In the genomic region with DNA sequence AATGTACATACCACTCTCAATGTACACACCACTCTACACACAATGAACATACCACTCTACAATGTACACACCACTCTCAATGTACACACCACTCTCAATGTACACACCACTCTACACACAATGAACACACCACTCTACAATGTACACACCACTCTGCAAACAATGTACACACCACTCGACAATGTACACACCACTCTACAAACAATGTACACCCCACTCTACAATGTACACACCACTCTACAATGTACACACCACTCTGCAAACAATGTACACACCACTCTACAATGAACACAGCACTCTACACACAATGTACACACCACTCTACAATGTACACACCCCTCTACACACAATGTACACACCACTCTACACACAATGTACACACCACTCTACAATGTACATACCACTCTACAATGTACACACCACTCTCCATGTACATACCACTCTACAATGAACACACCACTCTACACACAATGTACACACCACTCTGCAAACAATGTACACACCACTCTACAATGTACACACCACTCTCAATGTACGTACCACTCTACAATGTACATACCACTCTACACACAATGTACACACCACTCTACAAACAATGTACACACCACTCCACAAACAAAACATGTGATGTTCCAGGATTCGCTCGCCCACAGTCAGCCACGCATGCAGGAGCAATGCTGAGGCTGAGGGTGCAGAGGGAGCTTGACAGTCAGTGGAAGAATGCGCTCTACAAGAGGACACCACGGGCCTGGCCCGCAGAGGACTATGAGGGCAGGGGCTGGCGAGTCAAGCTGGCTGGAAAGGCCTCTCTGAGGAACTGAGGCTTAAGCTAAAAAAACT, we compare ENCODE assay signal across 2 cellular contexts.
TF ChIP-seq lines count a peak whose summit lies in the region.

No MANE protein-coding gene starts in this region.

TF ChIP-seq in HepG2, 621 proteins besides CTCF, POLR2A, EP300 and RAD21 (continues in another document):
- TF ChIP-seq, protein P1, sequence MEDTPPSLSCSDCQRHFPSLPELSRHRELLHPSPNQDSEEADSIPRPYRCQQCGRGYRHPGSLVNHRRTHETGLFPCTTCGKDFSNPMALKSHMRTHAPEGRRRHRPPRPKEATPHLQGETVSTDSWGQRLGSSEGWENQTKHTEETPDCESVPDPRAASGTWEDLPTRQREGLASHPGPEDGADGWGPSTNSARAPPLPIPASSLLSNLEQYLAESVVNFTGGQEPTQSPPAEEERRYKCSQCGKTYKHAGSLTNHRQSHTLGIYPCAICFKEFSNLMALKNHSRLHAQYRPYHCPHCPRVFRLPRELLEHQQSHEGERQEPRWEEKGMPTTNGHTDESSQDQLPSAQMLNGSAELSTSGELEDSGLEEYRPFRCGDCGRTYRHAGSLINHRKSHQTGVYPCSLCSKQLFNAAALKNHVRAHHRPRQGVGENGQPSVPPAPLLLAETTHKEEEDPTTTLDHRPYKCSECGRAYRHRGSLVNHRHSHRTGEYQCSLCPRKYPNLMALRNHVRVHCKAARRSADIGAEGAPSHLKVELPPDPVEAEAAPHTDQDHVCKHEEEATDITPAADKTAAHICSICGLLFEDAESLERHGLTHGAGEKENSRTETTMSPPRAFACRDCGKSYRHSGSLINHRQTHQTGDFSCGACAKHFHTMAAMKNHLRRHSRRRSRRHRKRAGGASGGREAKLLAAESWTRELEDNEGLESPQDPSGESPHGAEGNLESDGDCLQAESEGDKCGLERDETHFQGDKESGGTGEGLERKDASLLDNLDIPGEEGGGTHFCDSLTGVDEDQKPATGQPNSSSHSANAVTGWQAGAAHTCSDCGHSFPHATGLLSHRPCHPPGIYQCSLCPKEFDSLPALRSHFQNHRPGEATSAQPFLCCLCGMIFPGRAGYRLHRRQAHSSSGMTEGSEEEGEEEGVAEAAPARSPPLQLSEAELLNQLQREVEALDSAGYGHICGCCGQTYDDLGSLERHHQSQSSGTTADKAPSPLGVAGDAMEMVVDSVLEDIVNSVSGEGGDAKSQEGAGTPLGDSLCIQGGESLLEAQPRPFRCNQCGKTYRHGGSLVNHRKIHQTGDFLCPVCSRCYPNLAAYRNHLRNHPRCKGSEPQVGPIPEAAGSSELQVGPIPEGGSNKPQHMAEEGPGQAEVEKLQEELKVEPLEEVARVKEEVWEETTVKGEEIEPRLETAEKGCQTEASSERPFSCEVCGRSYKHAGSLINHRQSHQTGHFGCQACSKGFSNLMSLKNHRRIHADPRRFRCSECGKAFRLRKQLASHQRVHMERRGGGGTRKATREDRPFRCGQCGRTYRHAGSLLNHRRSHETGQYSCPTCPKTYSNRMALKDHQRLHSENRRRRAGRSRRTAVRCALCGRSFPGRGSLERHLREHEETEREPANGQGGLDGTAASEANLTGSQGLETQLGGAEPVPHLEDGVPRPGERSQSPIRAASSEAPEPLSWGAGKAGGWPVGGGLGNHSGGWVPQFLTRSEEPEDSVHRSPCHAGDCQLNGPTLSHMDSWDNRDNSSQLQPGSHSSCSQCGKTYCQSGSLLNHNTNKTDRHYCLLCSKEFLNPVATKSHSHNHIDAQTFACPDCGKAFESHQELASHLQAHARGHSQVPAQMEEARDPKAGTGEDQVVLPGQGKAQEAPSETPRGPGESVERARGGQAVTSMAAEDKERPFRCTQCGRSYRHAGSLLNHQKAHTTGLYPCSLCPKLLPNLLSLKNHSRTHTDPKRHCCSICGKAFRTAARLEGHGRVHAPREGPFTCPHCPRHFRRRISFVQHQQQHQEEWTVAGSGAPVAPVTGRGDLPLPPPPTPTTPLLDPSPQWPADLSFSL (CRISPR knock-in tag; IDR thresholded peaks at IDR 0.05): peak; percentile 92
- no peak for TF ChIP-seq SP140L (CRISPR knock-in tag; IDR thresholded peaks at IDR 0.05; ENCODE audit: borderline replicate concordance)
- TF ChIP-seq HHEX (CRISPR knock-in tag; IDR thresholded peaks at IDR 0.05): peak; percentile 39; the same call in 1 of the 2 replicates
- TF ChIP-seq NFE2 (CRISPR knock-in tag; IDR thresholded peaks at IDR 0.05): no peak
- peak; percentile 45; the same call in 1 of the 2 replicates for TF ChIP-seq SP1 (IDR thresholded peaks at IDR 0.05)
- TF ChIP-seq SP1 (CRISPR knock-in tag; IDR thresholded peaks at IDR 0.05): no peak
- no peak for TF ChIP-seq RARA (CRISPR knock-in tag; IDR thresholded peaks at IDR 0.05)
- no peak for TF ChIP-seq NFYC (CRISPR knock-in tag; IDR thresholded peaks at IDR 0.05)
- TF ChIP-seq NBN (conservative IDR thresholded peaks at IDR 0.05): 0 out of 2 replicates have a peak, but pooled peaks have one; percentile 53
- TF ChIP-seq ZNF850 (CRISPR knock-in tag; conservative IDR thresholded peaks at IDR 0.05): no peak
- TF ChIP-seq FOXK2 (IDR thresholded peaks at IDR 0.05): peak; percentile 78
- TF ChIP-seq FOXA1 (IDR thresholded peaks at IDR 0.05): peak; percentile 100
- TF ChIP-seq FOXA1 (CRISPR knock-in tag; IDR thresholded peaks at IDR 0.05): no peak
- no peak for TF ChIP-seq NONO (IDR thresholded peaks at IDR 0.05)
- TF ChIP-seq NONO (CRISPR knock-in tag; conservative IDR thresholded peaks at IDR 0.05): peak; percentile 36; the same call in 1 of the 2 replicates
- TF ChIP-seq SOX6 (IDR thresholded peaks at IDR 0.05): peak; percentile 49; the same call in 1 of the 2 replicates
- TF ChIP-seq SOX6 (CRISPR knock-in tag; IDR thresholded peaks at IDR 0.05): 0 out of 2 replicates have a peak, but pooled peaks have one; percentile 44
- no peak for TF ChIP-seq SRSF9 (IDR thresholded peaks at IDR 0.05; ENCODE audit: borderline replicate concordance, insufficient read depth, low read depth, low read length, poor library complexity, severe bottlenecking)
- peak; percentile 68 for TF ChIP-seq FOXP1 (IDR thresholded peaks at IDR 0.05)
- no peak for TF ChIP-seq FOXP1 (CRISPR knock-in tag; IDR thresholded peaks at IDR 0.05)
- no peak for TF ChIP-seq POLR2AphosphoS5 (IDR thresholded peaks at IDR 0.05; ENCODE audit: low read depth, low read length)
- TF ChIP-seq IKZF1 (IDR thresholded peaks at IDR 0.05): peak; percentile 81; the same call in 1 of the 2 replicates
- TF ChIP-seq, protein P2, sequence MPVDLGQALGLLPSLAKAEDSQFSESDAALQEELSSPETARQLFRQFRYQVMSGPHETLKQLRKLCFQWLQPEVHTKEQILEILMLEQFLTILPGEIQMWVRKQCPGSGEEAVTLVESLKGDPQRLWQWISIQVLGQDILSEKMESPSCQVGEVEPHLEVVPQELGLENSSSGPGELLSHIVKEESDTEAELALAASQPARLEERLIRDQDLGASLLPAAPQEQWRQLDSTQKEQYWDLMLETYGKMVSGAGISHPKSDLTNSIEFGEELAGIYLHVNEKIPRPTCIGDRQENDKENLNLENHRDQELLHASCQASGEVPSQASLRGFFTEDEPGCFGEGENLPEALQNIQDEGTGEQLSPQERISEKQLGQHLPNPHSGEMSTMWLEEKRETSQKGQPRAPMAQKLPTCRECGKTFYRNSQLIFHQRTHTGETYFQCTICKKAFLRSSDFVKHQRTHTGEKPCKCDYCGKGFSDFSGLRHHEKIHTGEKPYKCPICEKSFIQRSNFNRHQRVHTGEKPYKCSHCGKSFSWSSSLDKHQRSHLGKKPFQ (CRISPR knock-in tag; IDR thresholded peaks at IDR 0.05; ENCODE audit: insufficient replicate concordance): peak; percentile 94
- TF ChIP-seq TBX3 (IDR thresholded peaks at IDR 0.05; ENCODE audit: borderline replicate concordance): peak; percentile 94
- TF ChIP-seq ZNF282 (IDR thresholded peaks at IDR 0.05; ENCODE audit: partially characterized antibody): peak; percentile 62
- TF ChIP-seq PHB2 (IDR thresholded peaks at IDR 0.05; ENCODE audit: partially characterized antibody): peak; percentile 37

TF ChIP-seq in GM23338, 12 proteins besides CTCF, POLR2A, EP300 and RAD21 (continued from another document):
- TF ChIP-seq, protein P3, sequence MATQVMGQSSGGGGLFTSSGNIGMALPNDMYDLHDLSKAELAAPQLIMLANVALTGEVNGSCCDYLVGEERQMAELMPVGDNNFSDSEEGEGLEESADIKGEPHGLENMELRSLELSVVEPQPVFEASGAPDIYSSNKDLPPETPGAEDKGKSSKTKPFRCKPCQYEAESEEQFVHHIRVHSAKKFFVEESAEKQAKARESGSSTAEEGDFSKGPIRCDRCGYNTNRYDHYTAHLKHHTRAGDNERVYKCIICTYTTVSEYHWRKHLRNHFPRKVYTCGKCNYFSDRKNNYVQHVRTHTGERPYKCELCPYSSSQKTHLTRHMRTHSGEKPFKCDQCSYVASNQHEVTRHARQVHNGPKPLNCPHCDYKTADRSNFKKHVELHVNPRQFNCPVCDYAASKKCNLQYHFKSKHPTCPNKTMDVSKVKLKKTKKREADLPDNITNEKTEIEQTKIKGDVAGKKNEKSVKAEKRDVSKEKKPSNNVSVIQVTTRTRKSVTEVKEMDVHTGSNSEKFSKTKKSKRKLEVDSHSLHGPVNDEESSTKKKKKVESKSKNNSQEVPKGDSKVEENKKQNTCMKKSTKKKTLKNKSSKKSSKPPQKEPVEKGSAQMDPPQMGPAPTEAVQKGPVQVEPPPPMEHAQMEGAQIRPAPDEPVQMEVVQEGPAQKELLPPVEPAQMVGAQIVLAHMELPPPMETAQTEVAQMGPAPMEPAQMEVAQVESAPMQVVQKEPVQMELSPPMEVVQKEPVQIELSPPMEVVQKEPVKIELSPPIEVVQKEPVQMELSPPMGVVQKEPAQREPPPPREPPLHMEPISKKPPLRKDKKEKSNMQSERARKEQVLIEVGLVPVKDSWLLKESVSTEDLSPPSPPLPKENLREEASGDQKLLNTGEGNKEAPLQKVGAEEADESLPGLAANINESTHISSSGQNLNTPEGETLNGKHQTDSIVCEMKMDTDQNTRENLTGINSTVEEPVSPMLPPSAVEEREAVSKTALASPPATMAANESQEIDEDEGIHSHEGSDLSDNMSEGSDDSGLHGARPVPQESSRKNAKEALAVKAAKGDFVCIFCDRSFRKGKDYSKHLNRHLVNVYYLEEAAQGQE (IDR thresholded peaks at IDR 0.05; ENCODE audit: unreplicated experiment): no peak
- TF ChIP-seq STAT1 (IDR thresholded peaks at IDR 0.05; ENCODE audit: unreplicated experiment) (no peak), POLR2AphosphoS5 (IDR thresholded peaks at IDR 0.05; ENCODE audit: low read depth) (no peak), ZNF331 (CRISPR knock-in tag; IDR thresholded peaks at IDR 0.05; ENCODE audit: low read depth) (no peak), EZH2phosphoT487 (IDR thresholded peaks at IDR 0.05; ENCODE audit: unreplicated experiment) (no peak), CREB1 (CRISPR knock-in tag; IDR thresholded peaks at IDR 0.05; ENCODE audit: low read depth) (no peak), JUNB (IDR thresholded peaks at IDR 0.05; ENCODE audit: unreplicated experiment) (no peak), ZNF114 (CRISPR knock-in tag; IDR thresholded peaks at IDR 0.05) (no peak), NANOG (IDR thresholded peaks at IDR 0.05; ENCODE audit: borderline replicate concordance) (no peak)
- TF ChIP-seq, protein P4, sequence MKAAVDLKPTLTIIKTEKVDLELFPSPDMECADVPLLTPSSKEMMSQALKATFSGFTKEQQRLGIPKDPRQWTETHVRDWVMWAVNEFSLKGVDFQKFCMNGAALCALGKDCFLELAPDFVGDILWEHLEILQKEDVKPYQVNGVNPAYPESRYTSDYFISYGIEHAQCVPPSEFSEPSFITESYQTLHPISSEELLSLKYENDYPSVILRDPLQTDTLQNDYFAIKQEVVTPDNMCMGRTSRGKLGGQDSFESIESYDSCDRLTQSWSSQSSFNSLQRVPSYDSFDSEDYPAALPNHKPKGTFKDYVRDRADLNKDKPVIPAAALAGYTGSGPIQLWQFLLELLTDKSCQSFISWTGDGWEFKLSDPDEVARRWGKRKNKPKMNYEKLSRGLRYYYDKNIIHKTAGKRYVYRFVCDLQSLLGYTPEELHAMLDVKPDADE (IDR thresholded peaks at IDR 0.05): no peak
- TF ChIP-seq, protein P5, sequence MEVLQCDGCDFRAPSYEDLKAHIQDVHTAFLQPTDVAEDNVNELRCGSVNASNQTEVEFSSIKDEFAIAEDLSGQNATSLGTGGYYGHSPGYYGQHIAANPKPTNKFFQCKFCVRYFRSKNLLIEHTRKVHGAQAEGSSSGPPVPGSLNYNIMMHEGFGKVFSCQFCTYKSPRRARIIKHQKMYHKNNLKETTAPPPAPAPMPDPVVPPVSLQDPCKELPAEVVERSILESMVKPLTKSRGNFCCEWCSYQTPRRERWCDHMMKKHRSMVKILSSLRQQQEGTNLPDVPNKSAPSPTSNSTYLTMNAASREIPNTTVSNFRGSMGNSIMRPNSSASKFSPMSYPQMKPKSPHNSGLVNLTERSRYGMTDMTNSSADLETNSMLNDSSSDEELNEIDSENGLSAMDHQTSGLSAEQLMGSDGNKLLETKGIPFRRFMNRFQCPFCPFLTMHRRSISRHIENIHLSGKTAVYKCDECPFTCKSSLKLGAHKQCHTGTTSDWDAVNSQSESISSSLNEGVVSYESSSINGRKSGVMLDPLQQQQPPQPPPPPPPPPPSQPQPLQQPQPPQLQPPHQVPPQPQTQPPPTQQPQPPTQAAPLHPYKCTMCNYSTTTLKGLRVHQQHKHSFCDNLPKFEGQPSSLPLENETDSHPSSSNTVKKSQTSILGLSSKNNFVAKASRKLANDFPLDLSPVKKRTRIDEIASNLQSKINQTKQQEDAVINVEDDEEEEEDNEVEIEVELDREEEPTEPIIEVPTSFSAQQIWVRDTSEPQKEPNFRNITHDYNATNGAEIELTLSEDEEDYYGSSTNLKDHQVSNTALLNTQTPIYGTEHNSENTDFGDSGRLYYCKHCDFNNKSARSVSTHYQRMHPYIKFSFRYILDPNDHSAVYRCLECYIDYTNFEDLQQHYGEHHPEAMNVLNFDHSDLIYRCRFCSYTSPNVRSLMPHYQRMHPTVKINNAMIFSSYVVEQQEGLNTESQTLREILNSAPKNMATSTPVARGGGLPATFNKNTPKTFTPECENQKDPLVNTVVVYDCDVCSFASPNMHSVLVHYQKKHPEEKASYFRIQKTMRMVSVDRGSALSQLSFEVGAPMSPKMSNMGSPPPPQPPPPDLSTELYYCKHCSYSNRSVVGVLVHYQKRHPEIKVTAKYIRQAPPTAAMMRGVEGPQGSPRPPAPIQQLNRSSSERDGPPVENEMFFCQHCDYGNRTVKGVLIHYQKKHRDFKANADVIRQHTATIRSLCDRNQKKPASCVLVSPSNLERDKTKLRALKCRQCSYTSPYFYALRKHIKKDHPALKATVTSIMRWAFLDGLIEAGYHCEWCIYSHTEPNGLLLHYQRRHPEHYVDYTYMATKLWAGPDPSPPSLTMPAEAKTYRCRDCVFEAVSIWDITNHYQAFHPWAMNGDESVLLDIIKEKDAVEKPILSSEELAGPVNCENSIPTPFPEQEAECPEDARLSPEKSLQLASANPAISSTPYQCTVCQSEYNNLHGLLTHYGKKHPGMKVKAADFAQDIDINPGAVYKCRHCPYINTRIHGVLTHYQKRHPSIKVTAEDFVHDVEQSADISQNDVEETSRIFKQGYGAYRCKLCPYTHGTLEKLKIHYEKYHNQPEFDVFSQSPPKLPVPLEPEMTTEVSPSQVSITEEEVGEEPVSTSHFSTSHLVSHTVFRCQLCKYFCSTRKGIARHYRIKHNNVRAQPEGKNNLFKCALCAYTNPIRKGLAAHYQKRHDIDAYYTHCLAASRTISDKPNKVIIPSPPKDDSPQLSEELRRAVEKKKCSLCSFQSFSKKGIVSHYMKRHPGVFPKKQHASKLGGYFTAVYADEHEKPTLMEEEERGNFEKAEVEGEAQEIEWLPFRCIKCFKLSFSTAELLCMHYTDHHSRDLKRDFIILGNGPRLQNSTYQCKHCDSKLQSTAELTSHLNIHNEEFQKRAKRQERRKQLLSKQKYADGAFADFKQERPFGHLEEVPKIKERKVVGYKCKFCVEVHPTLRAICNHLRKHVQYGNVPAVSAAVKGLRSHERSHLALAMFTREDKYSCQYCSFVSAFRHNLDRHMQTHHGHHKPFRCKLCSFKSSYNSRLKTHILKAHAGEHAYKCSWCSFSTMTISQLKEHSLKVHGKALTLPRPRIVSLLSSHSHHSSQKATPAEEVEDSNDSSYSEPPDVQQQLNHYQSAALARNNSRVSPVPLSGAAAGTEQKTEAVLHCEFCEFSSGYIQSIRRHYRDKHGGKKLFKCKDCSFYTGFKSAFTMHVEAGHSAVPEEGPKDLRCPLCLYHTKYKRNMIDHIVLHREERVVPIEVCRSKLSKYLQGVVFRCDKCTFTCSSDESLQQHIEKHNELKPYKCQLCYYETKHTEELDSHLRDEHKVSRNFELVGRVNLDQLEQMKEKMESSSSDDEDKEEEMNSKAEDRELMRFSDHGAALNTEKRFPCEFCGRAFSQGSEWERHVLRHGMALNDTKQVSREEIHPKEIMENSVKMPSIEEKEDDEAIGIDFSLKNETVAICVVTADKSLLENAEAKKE (CRISPR knock-in tag; IDR thresholded peaks at IDR 0.05): no peak
